15 cellular contexts compared by ENCODE assay signal in genomic region chr5:14936588-14936987, GRCh38.
DNase-seq lines count a peak whose midpoint lies in the region; ATAC-seq and TF ChIP-seq lines count a peak whose summit lies in the region.
"Had no signal": no experiment of that assay in that cellular context is flagged by ENCODE, and none has a peak within 500 bp of the region (broad histone marks: within the 10 kb centered on the region; RNA-seq: fewer than 3 reads in every experiment).

No MANE protein-coding gene starts in this region.

- no peaks in the 10 kb centered on the region for H3K79me2 ChIP-seq in osteoblast (ENCODE audit: insufficient read depth, low read length)

- intact Hi-C loops in Right ventricle myocardium superior (cut with DNase I) (no loop called here), left cardiac atrium (cut with DNase I) (no loop called here), colonic mucosa (cut with DNase I) (no loop called here)

- TF ChIP-seq CTCF in colonic mucosa (IDR thresholded peaks at IDR 0.05) (no peak), osteoblast (IDR thresholded peaks at IDR 0.05; ENCODE audit: extremely low read depth, low read depth, low read length) (no peak)

- H3K9me3 ChIP-seq in BLaER1 = no peaks in the 10 kb centered on the region
- no peaks in the 10 kb centered on the region for H3K9me3 ChIP-seq in colonic mucosa
- no peaks in the 10 kb centered on the region for H3K9me3 ChIP-seq in skeletal muscle tissue (ENCODE audit: control insufficient read depth in 3 of 3, low read length in 3 of 3)
- no peaks in the 10 kb centered on the region for H3K9me3 ChIP-seq in osteoblast (ENCODE audit: low read depth, low read length)

- H3K27me3 ChIP-seq in BLaER1 = no peaks in the 10 kb centered on the region
- no peaks in the 10 kb centered on the region for H3K27me3 ChIP-seq in colonic mucosa
- no peaks in the 10 kb centered on the region for H3K27me3 ChIP-seq in skeletal muscle tissue (ENCODE audit: control insufficient read depth in 3 of 3, insufficient read depth in 3 of 3, low read length in 3 of 3)
- H3K27me3 ChIP-seq in osteoblast (ENCODE audit: insufficient read depth, low read length) = no peaks in the 10 kb centered on the region

- ATAC-seq in Right ventricle myocardium superior (ENCODE audit: poor library complexity) (peak; percentile 40), left cardiac atrium (no peak)

- no peaks in the 10 kb centered on the region for H4K20me1 ChIP-seq in BLaER1
- no peaks in the 10 kb centered on the region for H4K20me1 ChIP-seq in osteoblast (ENCODE audit: insufficient read depth, low read length)

- H3K4me3 ChIP-seq in BLaER1 (no peak overlapping the region), colonic mucosa (no peak overlapping the region), skeletal muscle tissue (ENCODE audit: low read length in 3 of 3) (no peak overlapping the region), osteoblast (ENCODE audit: insufficient read depth, low read length) (no peak overlapping the region)
- H3K4me3 ChIP-seq: GM23248 had no signal

- H3K36me3 ChIP-seq in BLaER1 = no peaks in the 10 kb centered on the region
- no peaks in the 10 kb centered on the region for H3K36me3 ChIP-seq in colonic mucosa
- no peaks in the 10 kb centered on the region for H3K36me3 ChIP-seq in skeletal muscle tissue (ENCODE audit: control insufficient read depth in 3 of 3, insufficient read depth in 3 of 3, low read length in 3 of 3)
- H3K36me3 ChIP-seq in osteoblast (ENCODE audit: insufficient read depth, low read length) = no peaks in the 10 kb centered on the region

- peaks cover 15% of the 10 kb centered on the region for H3K4me1 ChIP-seq in BLaER1
- H3K4me1 ChIP-seq in colonic mucosa = no peaks in the 10 kb centered on the region
- H3K4me1 ChIP-seq in skeletal muscle tissue (ENCODE audit: control insufficient read depth in 3 of 3, insufficient read depth in 3 of 3, low read length in 3 of 3) = no peaks in the 10 kb centered on the region
- peaks cover 6% of the 10 kb centered on the region for H3K4me1 ChIP-seq in osteoblast (ENCODE audit: insufficient read depth, low read length)

- DNase-seq in Right ventricle myocardium superior = no peak
- no peak for DNase-seq in left cardiac atrium
- DNase-seq in colonic mucosa = no peak
- DNase-seq in H4 (ENCODE audit: low spot score) = no peak
- no peak for DNase-seq in osteoblast (ENCODE audit: insufficient read length, low spot score, missing footprints)
- DNase-seq: 8988T; AML-193; C1 segment of cervical spinal cord; CD4-positive, alpha-beta memory T cell; DMS79 treated with DMSO at 0.1 percent for 48 hours; EL; GM23248; H7 had no signal

- H3K27ac ChIP-seq in BLaER1 (no peak overlapping the region), colonic mucosa (peak overlapping the region; percentile 10), skeletal muscle tissue (ENCODE audit: low read depth, low read length) (peak overlapping the region; percentile 29), osteoblast (ENCODE audit: low read depth, low read length) (no peak overlapping the region)
- H3K27ac ChIP-seq: GM23248 had no signal

- H3K9ac ChIP-seq in BLaER1 (no peak overlapping the region), colonic mucosa (ENCODE audit: low read depth in 2 of 2, low read length in 2 of 2) (no peak overlapping the region), skeletal muscle tissue (ENCODE audit: low read depth in 1 of 3, low read length in 3 of 3) (no peak overlapping the region)
- H3K9ac ChIP-seq: GM23248 had no signal

- H3K4me2 ChIP-seq in BLaER1 = peak overlapping the region; percentile 29
- no peak overlapping the region for H3K4me2 ChIP-seq in osteoblast (ENCODE audit: insufficient read depth, low read length)

- H2AFZ ChIP-seq in osteoblast (ENCODE audit: low read length) = no peak overlapping the region
- H2AFZ ChIP-seq: GM23248 had no signal

Comparison
In these comparisons a context has a peak if more than half of its experiments do, and no peak if none do; other contexts are left out.
1. H3K27ac ChIP-seq: peak in colonic mucosa (single experiment) and skeletal muscle tissue (single experiment); none in BLaER1 (single experiment) and osteoblast (single experiment).